Comparison of ENCODE assay signal across 8 cellular contexts in the genomic region with DNA sequence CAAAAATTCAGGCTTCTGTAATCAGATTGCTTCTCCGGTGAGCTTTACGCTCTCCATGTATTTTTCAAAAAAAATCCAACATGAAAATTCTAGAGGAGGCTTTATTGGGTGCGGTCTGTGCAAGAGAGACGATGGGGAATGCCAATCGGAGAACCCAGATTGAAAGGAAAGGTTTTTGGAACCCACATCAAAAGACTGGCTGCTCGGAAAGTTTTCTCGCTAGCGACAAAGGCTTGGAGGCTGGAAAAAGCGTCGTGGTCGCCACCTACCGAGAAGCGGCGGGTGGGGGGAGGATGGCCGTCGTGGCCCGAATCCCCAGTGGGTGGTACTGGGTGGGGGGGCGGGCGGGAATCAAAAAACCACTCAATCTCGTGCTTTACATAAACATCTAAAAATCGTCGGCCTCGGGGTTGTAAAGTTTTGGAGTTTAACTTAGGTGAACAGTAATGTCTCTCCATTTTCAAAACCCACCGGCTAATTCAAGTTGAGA. TPM values are rescaled to one million over a fixed set of nuclear protein-coding genes. Genes with fewer than 3 reads are reported as not detected.
A peak's percentile ranks its signal among the peaks of the same experiment; 100 is the strongest.
DNase-seq lines count a peak whose midpoint lies in the region; ATAC-seq, FAIRE-seq and TF ChIP-seq lines count a peak whose summit lies in the region.

No MANE protein-coding gene starts in this region.

- H3K4me1 ChIP-seq in endothelial cell of umbilical vein (ENCODE audit: control insufficient read depth, extremely low read depth, insufficient read depth, low read length) (peaks cover 31% of the 10 kb centered on the region), mucosa of rectum (ENCODE audit: control insufficient read depth in 2 of 2, insufficient read depth in 2 of 2, low read length in 2 of 2) (peaks cover 11 to 20% of the 10 kb centered on the region in 2 donors)

- BruUV-seq in endothelial cell of umbilical vein (replicated peaks; lab: Mats Ljungman, UMichigan): no TSS peak

- peaks cover 40% of the 10 kb centered on the region for H3K4me1 Mint-ChIP-seq in stimulated activated effector memory CD8-positive, alpha-beta T cell treated with anti-CD3 and anti-CD28 coated beads, Interleukin-12 subunit alpha, Interleukin-12 subunit beta, amount 100 ng/mL, for 72 hours

- TF ChIP-seq POLR2A in endothelial cell of umbilical vein (IDR thresholded peaks at IDR 0.05; ENCODE audit: low read depth, low read length): no peak

- peaks cover 0 to 2% of the 10 kb centered on the region in 2 experiments for H3K36me3 ChIP-seq in endothelial cell of umbilical vein (ENCODE audit: control insufficient read depth in 2 of 2, extremely low read depth in 1 of 2, insufficient read depth in 2 of 2, low read length in 2 of 2)
- H3K36me3 ChIP-seq in mucosa of rectum (ENCODE audit: control insufficient read depth in 2 of 2, insufficient read depth in 2 of 2, low read length in 2 of 2): no peaks in the 10 kb centered on the region

- H3K9ac ChIP-seq in endothelial cell of umbilical vein (replicated peaks; ENCODE audit: extremely low read depth, insufficient read depth, low read length) (peak overlapping the region; percentile 75), mucosa of rectum (ENCODE audit: low read depth in 1 of 2, low read length in 2 of 2) (peak overlapping the region; percentile 78 to 83)

- H3K4me3 Mint-ChIP-seq in stimulated activated effector memory CD8-positive, alpha-beta T cell treated with anti-CD3 and anti-CD28 coated beads, Interleukin-12 subunit alpha, Interleukin-12 subunit beta, amount 100 ng/mL, for 72 hours: peak overlapping the region; percentile 78

- H3K27ac Mint-ChIP-seq in stimulated activated effector memory CD8-positive, alpha-beta T cell treated with anti-CD3 and anti-CD28 coated beads, Interleukin-12 subunit alpha, Interleukin-12 subunit beta, amount 100 ng/mL, for 72 hours: peak overlapping the region; percentile 98

- peak overlapping the region; percentile 94 for H3K4me2 ChIP-seq in endothelial cell of umbilical vein (ENCODE audit: insufficient read depth, low read length)

- POLR2A ChIA-PET in endothelial cell of umbilical vein (lab: Charles Lee): no interaction called here

- CTCF ChIA-PET in endothelial cell of umbilical vein (lab: Charles Lee): interaction anchor here (0.9 to 1.5 kb wide), 2 partner anchors 21 to 69 kb away, joined by 3 to 5 read pairs; no protein-coding TSS in a partner anchor

- peaks cover 33% of the 10 kb centered on the region for H3K79me2 ChIP-seq in endothelial cell of umbilical vein (ENCODE audit: control insufficient read depth, insufficient read depth, low read length)

- no peaks in the 10 kb centered on the region for H3K9me3 Mint-ChIP-seq in stimulated activated effector memory CD8-positive, alpha-beta T cell treated with anti-CD3 and anti-CD28 coated beads, Interleukin-12 subunit alpha, Interleukin-12 subunit beta, amount 100 ng/mL, for 72 hours

- H3K27me3 ChIP-seq in endothelial cell of umbilical vein (ENCODE audit: control insufficient read depth in 2 of 2, insufficient read depth in 2 of 2, low read length in 2 of 2) (no peaks in the 10 kb centered on the region), mucosa of rectum (ENCODE audit: control insufficient read depth in 2 of 2, insufficient read depth in 2 of 2, low read length in 2 of 2) (no peaks in the 10 kb centered on the region)

- FAIRE-seq in endothelial cell of umbilical vein (lab: Jason Lieb, UNC): no peak

- intact Hi-C loops in endothelial cell of umbilical vein (cut with micrococcal nuclease): loop anchor here (2.0 to 10.0 kb wide), 4 partner anchors 49 to 239 kb away; a partner anchor contains a TSS

- peak; percentile 47 for DNase-seq in NCI-H2196 (lab: John Stamatoyannopoulos, UW; ENCODE audit: unreplicated experiment)
- no peak for DNase-seq in NCI-H2196 treated with DMSO at 0.1 percent for 48 hours (lab: John Stamatoyannopoulos, UW; ENCODE audit: unreplicated experiment)
- peak; percentile 30 for DNase-seq in NCI-H524 treated with DMSO at 0.1 percent for 48 hours (lab: John Stamatoyannopoulos, UW)
- DNase-seq in activated CD8-positive, alpha-beta memory T cell treated with anti-CD3 and anti-CD28 coated beads, Interleukin-2, amount 50 U/mL, for 4 hours: peak; percentile 64
- peak; percentile 52 for DNase-seq in endothelial cell of umbilical vein (ENCODE audit: low read depth, low spot score)
- peak; percentile 23 to 63 for DNase-seq in stimulated activated effector memory CD8-positive, alpha-beta T cell treated with anti-CD3 and anti-CD28 coated beads, Interleukin-12 subunit alpha, Interleukin-12 subunit beta, amount 100 ng/mL, for 72 hours (ENCODE audit: low spot score in 2 of 2)

- H4K20me1 ChIP-seq in endothelial cell of umbilical vein (replicated peaks; ENCODE audit: control insufficient read depth, extremely low read depth, insufficient read depth, low read length): no peaks in the 10 kb centered on the region

- peaks cover 49% of the 10 kb centered on the region for H3K36me3 Mint-ChIP-seq in stimulated activated effector memory CD8-positive, alpha-beta T cell treated with anti-CD3 and anti-CD28 coated beads, Interleukin-12 subunit alpha, Interleukin-12 subunit beta, amount 100 ng/mL, for 72 hours

- H2AFZ ChIP-seq in endothelial cell of umbilical vein (ENCODE audit: low read depth, low read length): peak overlapping the region; percentile 83

- no peaks in the 10 kb centered on the region for H3K9me1 ChIP-seq in endothelial cell of umbilical vein (replicated peaks; ENCODE audit: control insufficient read depth, extremely low read depth, insufficient read depth, low read length)

- H3K27ac ChIP-seq in endothelial cell of umbilical vein (ENCODE audit: insufficient read depth, low read depth, low read length): peak overlapping the region; percentile 55
- peak overlapping the region; percentile 65 to 85 for H3K27ac ChIP-seq in mucosa of rectum (ENCODE audit: low read depth in 2 of 2, low read length in 2 of 2)

- peak in 1 of 2 donors; percentile 9 for TF ChIP-seq CTCF in endothelial cell of umbilical vein (IDR thresholded peaks at IDR 0.05; ENCODE audit: extremely low read depth in 1 of 2, insufficient read depth in 1 of 2, low read depth in 1 of 2, low read length in 2 of 2)

- H3K9me3 ChIP-seq in endothelial cell of umbilical vein (replicated peaks; ENCODE audit: control insufficient read depth, insufficient read depth, low read length) (no peaks in the 10 kb centered on the region), mucosa of rectum (ENCODE audit: control insufficient read depth in 2 of 2, low read length in 2 of 2) (no peaks in the 10 kb centered on the region)

- dilution Hi-C loops in endothelial cell of umbilical vein (cut with MboI; ENCODE audit: extremely low pct_ligation_motif_present, low sequenced_read_pairs): no loop called here

- no peak for ATAC-seq in stimulated activated effector memory CD8-positive, alpha-beta T cell treated with anti-CD3 and anti-CD28 coated beads, Interleukin-12 subunit alpha, Interleukin-12 subunit beta, amount 100 ng/mL, for 72 hours
- no peak for ATAC-seq in GM21529 (IDR thresholded peaks at IDR 0.05; ENCODE audit: unreplicated experiment)

- H3K4me3 ChIP-seq in endothelial cell of umbilical vein (replicated peaks in 1 of 3; ENCODE audit: insufficient read depth in 1 of 3, low read depth in 1 of 3, low read length in 3 of 3) (peak overlapping the region; percentile 83 to 97 (median 86)), mucosa of rectum (ENCODE audit: low read length in 2 of 2) (peak overlapping the region; percentile 78 to 88)

TF ChIP-seq in endothelial cell of umbilical vein, 7 proteins besides CTCF, POLR2A, EP300 and RAD21:
- TF ChIP-seq JUN (IDR thresholded peaks at IDR 0.05; ENCODE audit: borderline replicate concordance, insufficient read depth, insufficient read length, low read depth) (no peak), FOS (IDR thresholded peaks at IDR 0.05; ENCODE audit: borderline replicate concordance, insufficient read depth, low read length) (no peak), GATA2 (IDR thresholded peaks at IDR 0.05; ENCODE audit: insufficient read depth, insufficient read length, low read depth, low read length) (no peak), MYC (IDR thresholded peaks at IDR 0.05; ENCODE audit: low read depth, low read length) (no peak), POLR2AphosphoS5 (IDR thresholded peaks at IDR 0.05; ENCODE audit: insufficient read depth, low read depth, low read length) (no peak), EZH2 (IDR thresholded peaks at IDR 0.05; ENCODE audit: borderline replicate concordance, low read depth, low read length, severe bottlenecking) (no peak)
- TF ChIP-seq, protein P1, sequence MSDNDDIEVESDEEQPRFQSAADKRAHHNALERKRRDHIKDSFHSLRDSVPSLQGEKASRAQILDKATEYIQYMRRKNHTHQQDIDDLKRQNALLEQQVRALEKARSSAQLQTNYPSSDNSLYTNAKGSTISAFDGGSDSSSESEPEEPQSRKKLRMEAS (IDR thresholded peaks at IDR 0.05; ENCODE audit: insufficient read depth, insufficient read length): no peak

RNA-seq across cellular contexts. Expression of a gene that starts 1.1 kb away (rescaled TPM):
- 242 and 245 TPM in 2 replicates for total RNA-seq in endothelial cell of umbilical vein
- 47.6 and 68.6 TPM in 2 replicates for polyA plus RNA-seq in endothelial cell of umbilical vein
- polyA plus RNA-seq in endothelial cell of umbilical vein (2011; cell fraction: cytosol; rRNA removed): 32.5 and 47.2 TPM in 2 replicates
- 337 and 387 TPM in 2 replicates for polyA plus RNA-seq in endothelial cell of umbilical vein (2011; cell fraction: nucleus; rRNA removed)
- polyA plus RNA-seq in endothelial cell of umbilical vein (2012): 82.6 and 105 TPM in 2 replicates
- 72.2 and 74.0 TPM in 2 replicates for polyA minus RNA-seq in endothelial cell of umbilical vein
- 36.5 TPM for polyA minus RNA-seq in endothelial cell of umbilical vein (2011; cell fraction: cytosol; rRNA and poly(A)+ RNA removed)
- polyA minus RNA-seq in endothelial cell of umbilical vein (2011; cell fraction: nucleus; rRNA and poly(A)+ RNA removed): 213 and 239 TPM in 2 replicates
